In the genomic region with DNA sequence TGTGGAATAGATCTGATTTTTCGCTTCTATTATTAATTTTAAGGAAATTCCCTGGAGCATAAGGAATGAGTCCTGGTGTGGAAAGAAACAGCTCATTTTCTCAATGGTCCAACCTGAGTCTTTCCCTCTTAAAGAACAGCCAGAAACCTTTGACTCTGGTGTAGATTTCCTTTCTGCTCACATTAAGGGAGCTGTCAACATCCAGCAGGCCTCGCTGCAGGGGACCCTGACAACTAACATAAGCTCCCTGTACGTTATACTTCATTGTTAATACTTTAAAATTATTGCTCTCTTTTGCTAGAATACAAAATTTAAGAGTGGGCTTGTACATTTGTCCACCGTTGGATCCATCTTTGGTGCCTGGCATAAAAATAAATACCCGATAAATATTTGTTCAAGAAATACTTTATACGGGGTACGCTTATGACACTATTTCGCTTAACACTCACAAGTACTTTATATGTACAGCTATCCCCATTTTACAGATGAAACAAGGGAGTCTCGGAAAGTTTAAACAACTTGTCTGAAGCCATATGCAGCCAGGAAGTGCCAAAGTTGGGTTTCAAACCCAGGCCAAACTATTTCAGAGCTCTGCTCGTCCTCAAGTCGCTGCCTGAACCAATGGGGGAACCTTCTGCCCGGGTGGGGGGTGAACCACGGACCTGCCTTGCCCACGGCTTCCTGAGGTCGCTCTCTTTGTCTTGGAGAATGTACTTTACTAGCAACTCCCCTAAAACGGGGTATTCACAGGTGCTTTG, we compare ENCODE assay signal across 8 cellular contexts. TPM values are rescaled to one million over a fixed set of nuclear protein-coding genes. Genes with fewer than 3 reads are reported as not detected.
DNase-seq lines count a peak whose midpoint lies in the region; ATAC-seq and TF ChIP-seq lines count a peak whose summit lies in the region.

No MANE protein-coding gene starts in this region.

- H3K4me3 ChIP-seq in Jurkat, Clone E6-1 (ENCODE audit: low read length) = peak overlapping the region; percentile 95
- H3K4me3 ChIP-seq in rectal smooth muscle tissue (ENCODE audit: low read length) = peak overlapping the region; percentile 86

- H3K4me3 Mint-ChIP-seq in activated CD8-positive, alpha-beta T cell treated with anti-CD3 and anti-CD28 coated beads, Interleukin-2, amount 10 ng/mL, durations not matched to agents 7 days and 5 days = peak overlapping the region; percentile 96
- H3K4me3 Mint-ChIP-seq in glutamatergic neuron (ENCODE audit: unreplicated experiment) = peak overlapping the region; percentile 96

- H3K9me3 Mint-ChIP-seq in activated CD8-positive, alpha-beta T cell treated with anti-CD3 and anti-CD28 coated beads, Interleukin-2, amount 10 ng/mL, durations not matched to agents 7 days and 5 days (ENCODE audit: insufficient read depth) = no peaks in the 10 kb centered on the region
- peaks cover 12% of the 10 kb centered on the region for H3K9me3 Mint-ChIP-seq in glutamatergic neuron (ENCODE audit: unreplicated experiment)

- ATAC-seq in GM18502 (IDR thresholded peaks at IDR 0.05; ENCODE audit: poor library complexity, unreplicated experiment) (peak; percentile 31), GM19023 (IDR thresholded peaks at IDR 0.05; ENCODE audit: unreplicated experiment) (no peak)
- ATAC-seq in activated CD8-positive, alpha-beta T cell treated with anti-CD3 and anti-CD28 coated beads, Interleukin-2, amount 10 ng/mL, durations not matched to agents 7 days and 5 days = peak; percentile 57

- H3K36me3 Mint-ChIP-seq in activated CD8-positive, alpha-beta T cell treated with anti-CD3 and anti-CD28 coated beads, Interleukin-2, amount 10 ng/mL, durations not matched to agents 7 days and 5 days (ENCODE audit: low read depth) = peaks cover 41% of the 10 kb centered on the region
- H3K36me3 Mint-ChIP-seq in glutamatergic neuron (ENCODE audit: unreplicated experiment) = no peaks in the 10 kb centered on the region

- no peaks in the 10 kb centered on the region for H3K27me3 ChIP-seq in rectal smooth muscle tissue (ENCODE audit: control insufficient read depth, insufficient read depth, low read length)

- POLR2A ChIA-PET in activated CD8-positive, alpha-beta T cell treated with anti-CD3 and anti-CD28 coated beads, Interleukin-2, amount 10 ng/mL, durations not matched to agents 7 days and 5 days (lab: Charles Lee) = interaction anchor here (0.6 to 2.9 kb wide), 14 partner anchors 21 to 748 kb away, joined by 3 to 16 read pairs (median 6); a partner anchor contains a TSS

- peaks cover 4% of the 10 kb centered on the region for H3K36me3 ChIP-seq in rectal smooth muscle tissue (ENCODE audit: control insufficient read depth, insufficient read depth, low read length)

- H3K27me3 Mint-ChIP-seq in activated CD8-positive, alpha-beta T cell treated with anti-CD3 and anti-CD28 coated beads, Interleukin-2, amount 10 ng/mL, durations not matched to agents 7 days and 5 days (ENCODE audit: low read depth) = no peaks in the 10 kb centered on the region
- H3K27me3 Mint-ChIP-seq in glutamatergic neuron (ENCODE audit: unreplicated experiment) = peaks cover 8% of the 10 kb centered on the region

- DNase-seq in AML-193 (lab: John Stamatoyannopoulos, UW) (peak; percentile 42 to 63), glutamatergic neuron (peak; percentile 41), 8988T (no peak)
- DNase-seq in Jurkat, Clone E6-1 (ENCODE audit: low read depth, low spot score) = peak; percentile 42
- DNase-seq in activated CD8-positive, alpha-beta T cell treated with anti-CD3 and anti-CD28 coated beads, Interleukin-2, amount 10 ng/mL, durations not matched to agents 7 days and 5 days = peak; percentile 70

- H3K4me1 ChIP-seq in rectal smooth muscle tissue (ENCODE audit: control insufficient read depth, insufficient read depth, low read length) = peaks cover 13% of the 10 kb centered on the region

- no peak for TF ChIP-seq CTCF in glutamatergic neuron (IDR thresholded peaks at IDR 0.05; ENCODE audit: partially characterized antibody, unreplicated experiment)

- CTCF ChIA-PET in activated CD8-positive, alpha-beta T cell treated with anti-CD3 and anti-CD28 coated beads, Interleukin-2, amount 10 ng/mL, durations not matched to agents 7 days and 5 days (lab: Charles Lee) = interaction anchor here (0.7 to 5.0 kb wide), 15 partner anchors 9 to 1019 kb away, joined by 3 to 63 read pairs (median 4); a partner anchor contains a TSS

- peaks cover 51% of the 10 kb centered on the region for H3K4me1 Mint-ChIP-seq in activated CD8-positive, alpha-beta T cell treated with anti-CD3 and anti-CD28 coated beads, Interleukin-2, amount 10 ng/mL, durations not matched to agents 7 days and 5 days (ENCODE audit: low read depth)
- peaks cover 25% of the 10 kb centered on the region for H3K4me1 Mint-ChIP-seq in glutamatergic neuron (ENCODE audit: low read depth, unreplicated experiment)

- H3K27ac ChIP-seq in rectal smooth muscle tissue (ENCODE audit: low read depth, low read length) = peak overlapping the region; percentile 99

- peak overlapping the region; percentile 97 for H3K27ac Mint-ChIP-seq in activated CD8-positive, alpha-beta T cell treated with anti-CD3 and anti-CD28 coated beads, Interleukin-2, amount 10 ng/mL, durations not matched to agents 7 days and 5 days
- H3K27ac Mint-ChIP-seq in glutamatergic neuron (ENCODE audit: unreplicated experiment) = peak overlapping the region; percentile 99

- peak overlapping the region; percentile 73 for H3K9ac ChIP-seq in rectal smooth muscle tissue (ENCODE audit: low read length)

RNA-seq across cellular contexts. Expression of a gene that starts 0.6 kb away (rescaled TPM):
- 200 TPM for polyA plus RNA-seq in Jurkat, Clone E6-1 (2012; ENCODE audit: insufficient read depth, insufficient read length)
- 100 to 1,000 TPM; 104 to 110 TPM for total RNA-seq in activated CD8-positive, alpha-beta T cell treated with anti-CD3 and anti-CD28 coated beads, Interleukin-2, amount 10 ng/mL, durations not matched to agents 7 days and 5 days
- total RNA-seq in glutamatergic neuron (ENCODE audit: unreplicated experiment) = 207 TPM

RNA-seq across cellular contexts. Expression of a gene that starts 18.0 kb away (rescaled TPM):
- not detected for polyA plus RNA-seq in Jurkat, Clone E6-1 (2012; ENCODE audit: insufficient read depth, insufficient read length)
- total RNA-seq in activated CD8-positive, alpha-beta T cell treated with anti-CD3 and anti-CD28 coated beads, Interleukin-2, amount 10 ng/mL, durations not matched to agents 7 days and 5 days = not detected
- 1.3 TPM for total RNA-seq in glutamatergic neuron (ENCODE audit: unreplicated experiment)

RNA-seq across cellular contexts. Expression of a gene that starts 56.6 kb away (rescaled TPM):
- not detected for polyA plus RNA-seq in Jurkat, Clone E6-1 (2012; ENCODE audit: insufficient read depth, insufficient read length)
- total RNA-seq in activated CD8-positive, alpha-beta T cell treated with anti-CD3 and anti-CD28 coated beads, Interleukin-2, amount 10 ng/mL, durations not matched to agents 7 days and 5 days = not detected
- not detected for total RNA-seq in glutamatergic neuron (ENCODE audit: unreplicated experiment)
